Comparison of ENCODE assay signal across 18 cellular contexts in genomic region chr9:4514252-4515128, GRCh38. TPM values are rescaled to one million over a fixed set of nuclear protein-coding genes. Genes with fewer than 3 reads are reported as not detected.
"Had no signal": no experiment of that assay in that cellular context is flagged by ENCODE, and none has a peak within 500 bp of the region (broad histone marks: within the 10 kb centered on the region; RNA-seq: fewer than 3 reads in every experiment).

No MANE protein-coding gene starts in this region.

- DNase-seq: activated CD4-positive, alpha-beta T cell treated with anti-CD3 and anti-CD28 coated beads, Interleukin-2, amount 50 U/mL, for 48 hours; activated naive CD4-positive, alpha-beta T cell treated with anti-CD3 and anti-CD28 coated beads, Interleukin-2, amount 10 ng/mL, durations not matched to agents 7 days and 5 days; effector memory CD4-positive, alpha-beta T cell; foreskin melanocyte; kidney; left ventricle myocardium inferior; mucosa of descending colon; naive thymus-derived CD4-positive, alpha-beta T cell; stimulated activated CD4-positive, alpha-beta T cell treated with anti-CD3 and anti-CD28 coated beads, Interleukin-1b, Interleukin-23, amount 100 ng/mL, for 48 hours; stomach; testis; upper lobe of right lung had no signal

- H3K27me3 ChIP-seq: ascending aorta, breast epithelium, stomach, testis, upper lobe of right lung had no signal

- H3K27ac Mint-ChIP-seq: activated naive CD4-positive, alpha-beta T cell treated with anti-CD3 and anti-CD28 coated beads, Interleukin-2, amount 10 ng/mL, durations not matched to agents 7 days and 5 days; activated T-helper 2 cell treated with anti-CD3 and anti-CD28 coated beads, Interferon-gamma antibody, Interleukin-2, Interleukin-4, amounts not matched to agents 10 μg/mL and 5 μg/mL and 100 μg/mL, durations not matched to agents 14 hours and 24 hours and 36 hours; dendritic cell treated with granulocyte-macrophage colony-stimulating factor and Interleukin-4, amounts not matched to agents 40 ng/mL and 50 ng/mL, for 4 days; naive thymus-derived CD4-positive, alpha-beta T cell had no signal

- H3K4me3 ChIP-seq: ascending aorta, breast epithelium, left ventricle myocardium inferior, mucosa of descending colon, stomach, testis, upper lobe of right lung had no signal

- H3K9me3 Mint-ChIP-seq: activated naive CD4-positive, alpha-beta T cell treated with anti-CD3 and anti-CD28 coated beads, Interleukin-2, amount 10 ng/mL, durations not matched to agents 7 days and 5 days; activated T-helper 2 cell treated with anti-CD3 and anti-CD28 coated beads, Interferon-gamma antibody, Interleukin-2, Interleukin-4, amounts not matched to agents 10 μg/mL and 5 μg/mL and 100 μg/mL, durations not matched to agents 14 hours and 24 hours and 36 hours; dendritic cell treated with granulocyte-macrophage colony-stimulating factor and Interleukin-4, amounts not matched to agents 40 ng/mL and 50 ng/mL, for 4 days had no signal

- H3K36me3 Mint-ChIP-seq: activated naive CD4-positive, alpha-beta T cell treated with anti-CD3 and anti-CD28 coated beads, Interleukin-2, amount 10 ng/mL, durations not matched to agents 7 days and 5 days; naive thymus-derived CD4-positive, alpha-beta T cell had no signal

- ATAC-seq: mucosa of descending colon; naive thymus-derived CD4-positive, alpha-beta T cell had no signal

- H3K36me3 ChIP-seq: ascending aorta, breast epithelium, left ventricle myocardium inferior, stomach, upper lobe of right lung had no signal

- H3K4me3 Mint-ChIP-seq: activated naive CD4-positive, alpha-beta T cell treated with anti-CD3 and anti-CD28 coated beads, Interleukin-2, amount 10 ng/mL, durations not matched to agents 7 days and 5 days; dendritic cell treated with granulocyte-macrophage colony-stimulating factor and Interleukin-4, amounts not matched to agents 40 ng/mL and 50 ng/mL, for 4 days; naive thymus-derived CD4-positive, alpha-beta T cell had no signal

- H3K9me3 ChIP-seq: ascending aorta, breast epithelium, mucosa of descending colon, stomach, testis, upper lobe of right lung had no signal

- H3K27ac ChIP-seq: ascending aorta, breast epithelium, left ventricle myocardium inferior, parathyroid adenoma, stomach, testis, upper lobe of right lung, VCaP had no signal

- H3K27me3 Mint-ChIP-seq: activated naive CD4-positive, alpha-beta T cell treated with anti-CD3 and anti-CD28 coated beads, Interleukin-2, amount 10 ng/mL, durations not matched to agents 7 days and 5 days had no signal

- H3K4me1 ChIP-seq: ascending aorta, breast epithelium, left ventricle myocardium inferior, parathyroid adenoma, stomach, testis, upper lobe of right lung had no signal

RNA-seq across cellular contexts. Expression of gene SLC1A1, which starts 24.2 kb away (rescaled TPM):
- total RNA-seq: activated T-helper 2 cell treated with anti-CD3 and anti-CD28 coated beads, Interferon-gamma antibody, Interleukin-2, Interleukin-4, amounts not matched to agents 10 μg/mL and 5 μg/mL and 100 μg/mL, durations not matched to agents 14 hours and 24 hours and 36 hours had no signal
